Comparison of ENCODE assay signal across 34 cellular contexts in genomic region chr4:37706032-37706431, GRCh38.
"Had no signal": no experiment of that assay in that cellular context is flagged by ENCODE, and none has a peak within 500 bp of the region (broad histone marks: within the 10 kb centered on the region; RNA-seq: fewer than 3 reads in every experiment).

No MANE protein-coding gene starts in this region.

- H3K36me3 ChIP-seq: MG63 had no signal

- H3K9me3 ChIP-seq: MG63 had no signal

- H3K4me3 ChIP-seq: MG63 had no signal

- H3K4me2 ChIP-seq: KMS-11 had no signal

- H3K9ac ChIP-seq: KMS-11 had no signal

- DNase-seq: Karpas-422, Kasumi-1, MG63, MM.1S, MV-4-11, NCI-H1048, NCI-H1092, NCI-H1092 treated with DMSO at 0.1 percent for 48 hours, NCI-H1105, NCI-H1105 treated with DMSO at 0.1 percent for 48 hours, NCI-H1417, NCI-H1417 treated with DMSO at 0.1 percent for 48 hours, NCI-H1436, NCI-H1436 treated with DMSO at 0.1 percent for 48 hours, NCI-H146, NCI-H1694, NCI-H1694 treated with DMSO at 0.1 percent for 48 hours, NCI-H187, NCI-H187 treated with DMSO at 0.1 percent for 48 hours, NCI-H1930, NCI-H2029, NCI-H2029 treated with DMSO at 0.1 percent for 48 hours, NCI-H2081, NCI-H2081 treated with DMSO at 0.1 percent for 48 hours, NCI-H2107, NCI-H2171, NCI-H2171 treated with DMSO at 0.1 percent for 48 hours, NCI-H2227 treated with DMSO at 0.1 percent for 48 hours, NCI-H226, NCI-H345, NCI-H446, NCI-H446 treated with DMSO at 0.1 percent for 48 hours, NCI-H510A had no signal

- H3K27ac ChIP-seq: KMS-11 had no signal

- H3K27me3 ChIP-seq: MG63 had no signal
